In the genomic region with DNA sequence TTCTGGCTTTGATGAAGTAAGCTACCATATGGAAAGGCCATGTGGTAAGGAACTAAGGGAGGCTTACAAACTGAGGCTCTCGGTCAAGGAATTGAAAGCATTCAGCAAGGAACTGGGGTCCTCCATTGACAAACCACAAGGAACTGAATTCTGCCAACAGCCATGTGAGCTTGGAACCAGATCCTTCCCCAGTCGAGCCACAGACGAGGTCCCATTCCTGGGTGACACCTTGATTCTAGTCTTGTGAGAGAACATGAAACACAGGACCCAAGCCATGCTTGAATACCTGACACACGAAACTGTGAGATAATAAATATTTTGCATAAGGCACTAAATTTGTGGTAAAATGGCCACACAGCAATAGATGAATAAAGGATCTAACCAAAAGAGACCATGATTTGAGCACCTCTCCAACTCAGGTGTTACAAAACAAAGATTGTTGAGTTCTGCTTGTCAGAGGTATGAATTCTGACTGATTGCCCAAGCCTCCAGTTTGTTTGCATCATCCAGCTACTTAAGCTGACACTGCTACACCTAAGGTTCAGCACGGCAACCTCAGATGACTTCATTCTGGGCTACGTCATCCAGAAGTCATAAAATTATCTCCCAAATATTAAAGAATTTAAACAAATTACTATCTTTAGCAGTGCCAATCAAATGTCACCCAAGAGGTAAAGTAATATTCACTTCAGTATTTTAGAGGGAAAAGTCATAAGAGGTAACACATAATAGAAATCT, we compare ENCODE assay signal across 1 cellular context.
TF ChIP-seq lines count a peak whose summit lies in the region.

No MANE protein-coding gene starts in this region.

TF ChIP-seq in HepG2, 621 proteins besides CTCF, POLR2A, EP300 and RAD21:
- TF ChIP-seq MEF2D (CRISPR knock-in tag; IDR thresholded peaks at IDR 0.05) = no peak
- TF ChIP-seq CEBPB (IDR thresholded peaks at IDR 0.05; ENCODE audit: borderline replicate concordance, low read depth, low read length) = peak; percentile 70
- TF ChIP-seq REST (IDR thresholded peaks at IDR 0.05; ENCODE audit: borderline replicate concordance in 1 of 2, low read depth in 1 of 2, low read length in 2 of 2) = no peak
- TF ChIP-seq ZBTB8A (CRISPR knock-in tag; IDR thresholded peaks at IDR 0.05; ENCODE audit: borderline replicate concordance, low read depth) = no peak
- TF ChIP-seq, protein P1, sequence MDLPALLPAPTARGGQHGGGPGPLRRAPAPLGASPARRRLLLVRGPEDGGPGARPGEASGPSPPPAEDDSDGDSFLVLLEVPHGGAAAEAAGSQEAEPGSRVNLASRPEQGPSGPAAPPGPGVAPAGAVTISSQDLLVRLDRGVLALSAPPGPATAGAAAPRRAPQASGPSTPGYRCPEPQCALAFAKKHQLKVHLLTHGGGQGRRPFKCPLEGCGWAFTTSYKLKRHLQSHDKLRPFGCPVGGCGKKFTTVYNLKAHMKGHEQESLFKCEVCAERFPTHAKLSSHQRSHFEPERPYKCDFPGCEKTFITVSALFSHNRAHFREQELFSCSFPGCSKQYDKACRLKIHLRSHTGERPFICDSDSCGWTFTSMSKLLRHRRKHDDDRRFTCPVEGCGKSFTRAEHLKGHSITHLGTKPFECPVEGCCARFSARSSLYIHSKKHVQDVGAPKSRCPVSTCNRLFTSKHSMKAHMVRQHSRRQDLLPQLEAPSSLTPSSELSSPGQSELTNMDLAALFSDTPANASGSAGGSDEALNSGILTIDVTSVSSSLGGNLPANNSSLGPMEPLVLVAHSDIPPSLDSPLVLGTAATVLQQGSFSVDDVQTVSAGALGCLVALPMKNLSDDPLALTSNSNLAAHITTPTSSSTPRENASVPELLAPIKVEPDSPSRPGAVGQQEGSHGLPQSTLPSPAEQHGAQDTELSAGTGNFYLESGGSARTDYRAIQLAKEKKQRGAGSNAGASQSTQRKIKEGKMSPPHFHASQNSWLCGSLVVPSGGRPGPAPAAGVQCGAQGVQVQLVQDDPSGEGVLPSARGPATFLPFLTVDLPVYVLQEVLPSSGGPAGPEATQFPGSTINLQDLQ (CRISPR knock-in tag; IDR thresholded peaks at IDR 0.05) = no peak
- TF ChIP-seq DDIT3 (CRISPR knock-in tag; IDR thresholded peaks at IDR 0.05) = no peak
- TF ChIP-seq ZNF253 (CRISPR knock-in tag; IDR thresholded peaks at IDR 0.05; ENCODE audit: borderline replicate concordance) = no peak
- no peak for TF ChIP-seq NR2F1 (CRISPR knock-in tag; IDR thresholded peaks at IDR 0.05)
- TF ChIP-seq, protein P2, sequence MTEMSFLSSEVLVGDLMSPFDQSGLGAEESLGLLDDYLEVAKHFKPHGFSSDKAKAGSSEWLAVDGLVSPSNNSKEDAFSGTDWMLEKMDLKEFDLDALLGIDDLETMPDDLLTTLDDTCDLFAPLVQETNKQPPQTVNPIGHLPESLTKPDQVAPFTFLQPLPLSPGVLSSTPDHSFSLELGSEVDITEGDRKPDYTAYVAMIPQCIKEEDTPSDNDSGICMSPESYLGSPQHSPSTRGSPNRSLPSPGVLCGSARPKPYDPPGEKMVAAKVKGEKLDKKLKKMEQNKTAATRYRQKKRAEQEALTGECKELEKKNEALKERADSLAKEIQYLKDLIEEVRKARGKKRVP (CRISPR knock-in tag; IDR thresholded peaks at IDR 0.05) = peak in 1 of 2 experiments; percentile 94; a peak in 2 of 4 replicates
- TF ChIP-seq MIXL1 (CRISPR knock-in tag; IDR thresholded peaks at IDR 0.05) = no peak
- 0 out of 2 replicates have a peak, but pooled peaks have one; percentile 19 for TF ChIP-seq CREB1 (IDR thresholded peaks at IDR 0.05)
- no peak for TF ChIP-seq CREB1 (CRISPR knock-in tag; IDR thresholded peaks at IDR 0.05)
- peak; percentile 27; the same call in 1 of the 2 replicates for TF ChIP-seq CEBPG (CRISPR knock-in tag; IDR thresholded peaks at IDR 0.05)
- no peak for TF ChIP-seq ZNF234 (CRISPR knock-in tag; conservative IDR thresholded peaks at IDR 0.05)
